ENCODE assay signal across 8 cellular contexts in the genomic region with DNA sequence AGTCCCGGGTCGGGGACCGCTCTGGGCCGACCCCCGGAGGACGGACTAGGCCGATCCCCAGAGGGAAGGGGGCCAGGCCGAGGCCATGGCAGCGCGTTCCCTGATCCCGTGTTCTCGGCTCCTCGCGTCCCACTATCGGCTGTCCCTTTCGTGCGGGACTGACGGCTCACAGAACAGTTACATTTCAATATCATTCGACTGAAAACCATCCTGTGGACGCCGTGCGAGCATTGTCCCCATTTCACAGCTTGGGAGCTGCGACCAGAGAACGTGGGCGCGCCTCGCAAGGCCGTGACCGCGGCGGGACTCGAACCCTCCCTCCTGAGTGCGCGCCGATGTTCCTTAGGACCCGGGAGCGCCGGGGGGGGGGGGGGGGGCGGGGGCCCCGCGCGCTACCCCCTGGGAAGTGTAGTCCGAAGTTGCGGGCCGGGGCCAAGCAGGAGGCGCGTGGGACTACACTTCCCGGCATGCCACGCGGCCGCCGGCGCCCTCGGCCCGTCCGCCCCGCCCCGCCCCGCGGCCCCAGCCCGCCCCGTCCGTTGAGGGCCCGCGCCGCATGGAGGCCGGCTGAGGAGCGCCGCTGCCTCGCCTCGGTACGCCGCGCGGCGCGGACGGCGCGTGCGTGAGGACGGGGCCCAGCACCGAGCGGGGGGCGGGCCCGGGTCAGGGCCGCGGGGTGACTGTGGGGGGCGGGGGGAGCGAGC. TPM values are rescaled to one million over a fixed set of nuclear protein-coding genes. Genes with fewer than 3 reads are reported as not detected.
DNase-seq lines count a peak whose midpoint lies in the region; ATAC-seq, FAIRE-seq and TF ChIP-seq lines count a peak whose summit lies in the region.

A gene with protein sequence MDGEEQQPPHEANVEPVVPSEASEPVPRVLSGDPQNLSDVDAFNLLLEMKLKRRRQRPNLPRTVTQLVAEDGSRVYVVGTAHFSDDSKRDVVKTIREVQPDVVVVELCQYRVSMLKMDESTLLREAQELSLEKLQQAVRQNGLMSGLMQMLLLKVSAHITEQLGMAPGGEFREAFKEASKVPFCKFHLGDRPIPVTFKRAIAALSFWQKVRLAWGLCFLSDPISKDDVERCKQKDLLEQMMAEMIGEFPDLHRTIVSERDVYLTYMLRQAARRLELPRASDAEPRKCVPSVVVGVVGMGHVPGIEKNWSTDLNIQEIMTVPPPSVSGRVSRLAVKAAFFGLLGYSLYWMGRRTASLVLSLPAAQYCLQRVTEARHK (plus strand): TSS at position 530 of the 704 bp plus-strand sequence. CDS start 7,148 bp downstream, outside the sequence.

- DNase-seq in GM12891 (ENCODE audit: insufficient read length, low spot score) (peak; percentile 98), activated T-cell treated with anti-CD3 and anti-CD28 coated beads for 1 hour (ENCODE audit: low read depth) (peak; percentile 81), endothelial cell of umbilical vein (ENCODE audit: low read depth, low spot score) (peak; percentile 84), midbrain (lab: John Stamatoyannopoulos, UW) (peak; percentile 91)
- peak; percentile 74 for DNase-seq in stimulated activated CD8-positive, alpha-beta memory T cell treated with anti-CD3 and anti-CD28 coated beads, Interleukin-15, amount 100 ng/mL, for 24 hours (ENCODE audit: low read depth)

- TF ChIP-seq CTCF in OCI-LY3 (IDR thresholded peaks at IDR 0.05; ENCODE audit: low read depth, low read length) (no peak), endothelial cell of umbilical vein (IDR thresholded peaks at IDR 0.05; ENCODE audit: extremely low read depth in 1 of 2, insufficient read depth in 1 of 2, low read depth in 1 of 2, low read length in 2 of 2) (no peak)

- no peak for TF ChIP-seq POLR2A in GM12891 (IDR thresholded peaks at IDR 0.05; ENCODE audit: low read depth, low read length)
- no peak for TF ChIP-seq POLR2A in endothelial cell of umbilical vein (IDR thresholded peaks at IDR 0.05; ENCODE audit: low read depth, low read length)

- H3K4me2 ChIP-seq in OCI-LY3 (ENCODE audit: low read length) (peak within 1 kb of the TSS; percentile 89), endothelial cell of umbilical vein (ENCODE audit: insufficient read depth, low read length) (peak within 1 kb of the TSS; percentile 51)

- peaks cover 39% of the 10 kb centered on the region for H3K79me2 ChIP-seq in OCI-LY3 (ENCODE audit: low read length)
- H3K79me2 ChIP-seq in endothelial cell of umbilical vein (ENCODE audit: control insufficient read depth, insufficient read depth, low read length): peaks cover 41% of the 10 kb centered on the region

- H3K9ac ChIP-seq in OCI-LY3 (ENCODE audit: low read length) (peak within 1 kb of the TSS; percentile 78), endothelial cell of umbilical vein (replicated peaks; ENCODE audit: extremely low read depth, insufficient read depth, low read length) (peak within 1 kb of the TSS; percentile 45)

- dilution Hi-C loops in endothelial cell of umbilical vein (cut with MboI; ENCODE audit: extremely low pct_ligation_motif_present, low sequenced_read_pairs): no loop called here

- no peak within 1 kb of the TSS for H2AFZ ChIP-seq in OCI-LY3 (ENCODE audit: low read depth, low read length)
- peak within 1 kb of the TSS; percentile 92 for H2AFZ ChIP-seq in endothelial cell of umbilical vein (ENCODE audit: low read depth, low read length)

- H3K27ac ChIP-seq in OCI-LY3 (ENCODE audit: low read length): peak within 1 kb of the TSS; percentile 44
- H3K27ac ChIP-seq in endothelial cell of umbilical vein (ENCODE audit: insufficient read depth, low read depth, low read length): peak within 1 kb of the TSS; percentile 10

- intact Hi-C loops in endothelial cell of umbilical vein (cut with micrococcal nuclease): loop anchor here (2.0 kb wide), 1 partner anchor 15 kb away; the partner anchor contains the start of gene SELENOO

- H3K36me3 ChIP-seq in OCI-LY3 (replicated peaks; ENCODE audit: low read depth, low read length) (no peaks in the 10 kb centered on the region), endothelial cell of umbilical vein (ENCODE audit: control insufficient read depth in 2 of 2, extremely low read depth in 1 of 2, insufficient read depth in 2 of 2, low read length in 2 of 2) (no peaks in the 10 kb centered on the region)

- FAIRE-seq in GM12891 (lab: Jason Lieb, UNC): peak; percentile 94
- FAIRE-seq in endothelial cell of umbilical vein (lab: Jason Lieb, UNC): peak; percentile 59

- BruUV-seq in endothelial cell of umbilical vein (replicated peaks; lab: Mats Ljungman, UMichigan): no TSS peak

- no peaks in the 10 kb centered on the region for H3K27me3 ChIP-seq in OCI-LY3 (ENCODE audit: low read depth, low read length)
- H3K27me3 ChIP-seq in endothelial cell of umbilical vein (ENCODE audit: control insufficient read depth in 2 of 2, insufficient read depth in 2 of 2, low read length in 2 of 2): no peaks in the 10 kb centered on the region

- ATAC-seq in HG03442 (IDR thresholded peaks at IDR 0.05; ENCODE audit: unreplicated experiment) (peak; percentile 33), GM18519 (IDR thresholded peaks at IDR 0.05; ENCODE audit: low FRiP score, unreplicated experiment) (no peak)

- POLR2A ChIA-PET in endothelial cell of umbilical vein (lab: Charles Lee): no interaction called here

- peak within 1 kb of the TSS; percentile 87 for H3K4me3 ChIP-seq in OCI-LY3 (ENCODE audit: low read length)
- peak within 1 kb of the TSS; percentile 41 to 77 (median 42) for H3K4me3 ChIP-seq in endothelial cell of umbilical vein (replicated peaks in 1 of 3; ENCODE audit: insufficient read depth in 1 of 3, low read depth in 1 of 3, low read length in 3 of 3)

- H4K20me1 ChIP-seq in OCI-LY3 (ENCODE audit: insufficient read depth, low read length): peaks cover 7% of the 10 kb centered on the region
- no peaks in the 10 kb centered on the region for H4K20me1 ChIP-seq in endothelial cell of umbilical vein (replicated peaks; ENCODE audit: control insufficient read depth, extremely low read depth, insufficient read depth, low read length)

- H3K9me1 ChIP-seq in endothelial cell of umbilical vein (replicated peaks; ENCODE audit: control insufficient read depth, extremely low read depth, insufficient read depth, low read length): no peaks in the 10 kb centered on the region

- H3K9me3 ChIP-seq in OCI-LY3 (ENCODE audit: insufficient read depth, low read length) (no peaks in the 10 kb centered on the region), endothelial cell of umbilical vein (replicated peaks; ENCODE audit: control insufficient read depth, insufficient read depth, low read length) (no peaks in the 10 kb centered on the region)

- CTCF ChIA-PET in endothelial cell of umbilical vein (lab: Charles Lee): no interaction called here

- H3K4me1 ChIP-seq in OCI-LY3 (ENCODE audit: low read length): peaks cover 22% of the 10 kb centered on the region
- H3K4me1 ChIP-seq in endothelial cell of umbilical vein (ENCODE audit: control insufficient read depth, extremely low read depth, insufficient read depth, low read length): peaks cover 31% of the 10 kb centered on the region

TF ChIP-seq in GM12891, 5 proteins besides CTCF, POLR2A, EP300 and RAD21:
- TF ChIP-seq POLR2AphosphoS5 (IDR thresholded peaks at IDR 0.05; ENCODE audit: low read depth, low read length): no peak
- no peak for TF ChIP-seq POU2F2 (IDR thresholded peaks at IDR 0.05; ENCODE audit: low read depth, low read length)
- no peak for TF ChIP-seq PAX5 (IDR thresholded peaks at IDR 0.05; ENCODE audit: insufficient read depth, low read length, severe bottlenecking)
- no peak for TF ChIP-seq SPI1 (IDR thresholded peaks at IDR 0.05; ENCODE audit: low read depth, low read length)
- TF ChIP-seq TAF1 (IDR thresholded peaks at IDR 0.05; ENCODE audit: low read depth, low read length): no peak

TF ChIP-seq in endothelial cell of umbilical vein, 7 proteins besides CTCF, POLR2A, EP300 and RAD21:
- no peak for TF ChIP-seq EZH2 (IDR thresholded peaks at IDR 0.05; ENCODE audit: borderline replicate concordance, low read depth, low read length, severe bottlenecking)
- TF ChIP-seq JUN (IDR thresholded peaks at IDR 0.05; ENCODE audit: borderline replicate concordance, insufficient read depth, insufficient read length, low read depth): no peak
- no peak for TF ChIP-seq MYC (IDR thresholded peaks at IDR 0.05; ENCODE audit: low read depth, low read length)
- TF ChIP-seq POLR2AphosphoS5 (IDR thresholded peaks at IDR 0.05; ENCODE audit: insufficient read depth, low read depth, low read length): no peak
- TF ChIP-seq GATA2 (IDR thresholded peaks at IDR 0.05; ENCODE audit: insufficient read depth, insufficient read length, low read depth, low read length): no peak
- TF ChIP-seq FOS (IDR thresholded peaks at IDR 0.05; ENCODE audit: borderline replicate concordance, insufficient read depth, low read length): no peak
- TF ChIP-seq MAX (IDR thresholded peaks at IDR 0.05; ENCODE audit: insufficient read depth, insufficient read length): no peak

RNA-seq across cellular contexts. Expression of the gene that starts here (rescaled TPM):
- polyA plus RNA-seq in GM12891 (2012; ENCODE audit: low read depth, missing spikeins): 53.0 TPM
- total RNA-seq in endothelial cell of umbilical vein: 46.8 and 48.9 TPM in 2 replicates
- polyA plus RNA-seq in endothelial cell of umbilical vein: 48.4 and 58.2 TPM in 2 replicates
- 30.5 and 40.0 TPM in 2 replicates for polyA plus RNA-seq in endothelial cell of umbilical vein (2011; cell fraction: cytosol; rRNA removed)
- polyA plus RNA-seq in endothelial cell of umbilical vein (2011; cell fraction: nucleus; rRNA removed): 153 and 173 TPM in 2 replicates
- polyA plus RNA-seq in endothelial cell of umbilical vein (2012): 33.6 and 37.7 TPM in 2 replicates
- 18.8 and 26.1 TPM in 2 replicates for polyA minus RNA-seq in endothelial cell of umbilical vein
- polyA minus RNA-seq in endothelial cell of umbilical vein (2011; cell fraction: cytosol; rRNA and poly(A)+ RNA removed): 23.2 TPM
- 18.4 and 27.3 TPM in 2 replicates for polyA minus RNA-seq in endothelial cell of umbilical vein (2011; cell fraction: nucleus; rRNA and poly(A)+ RNA removed)
